8 cellular contexts compared by ENCODE assay signal in the genomic region with DNA sequence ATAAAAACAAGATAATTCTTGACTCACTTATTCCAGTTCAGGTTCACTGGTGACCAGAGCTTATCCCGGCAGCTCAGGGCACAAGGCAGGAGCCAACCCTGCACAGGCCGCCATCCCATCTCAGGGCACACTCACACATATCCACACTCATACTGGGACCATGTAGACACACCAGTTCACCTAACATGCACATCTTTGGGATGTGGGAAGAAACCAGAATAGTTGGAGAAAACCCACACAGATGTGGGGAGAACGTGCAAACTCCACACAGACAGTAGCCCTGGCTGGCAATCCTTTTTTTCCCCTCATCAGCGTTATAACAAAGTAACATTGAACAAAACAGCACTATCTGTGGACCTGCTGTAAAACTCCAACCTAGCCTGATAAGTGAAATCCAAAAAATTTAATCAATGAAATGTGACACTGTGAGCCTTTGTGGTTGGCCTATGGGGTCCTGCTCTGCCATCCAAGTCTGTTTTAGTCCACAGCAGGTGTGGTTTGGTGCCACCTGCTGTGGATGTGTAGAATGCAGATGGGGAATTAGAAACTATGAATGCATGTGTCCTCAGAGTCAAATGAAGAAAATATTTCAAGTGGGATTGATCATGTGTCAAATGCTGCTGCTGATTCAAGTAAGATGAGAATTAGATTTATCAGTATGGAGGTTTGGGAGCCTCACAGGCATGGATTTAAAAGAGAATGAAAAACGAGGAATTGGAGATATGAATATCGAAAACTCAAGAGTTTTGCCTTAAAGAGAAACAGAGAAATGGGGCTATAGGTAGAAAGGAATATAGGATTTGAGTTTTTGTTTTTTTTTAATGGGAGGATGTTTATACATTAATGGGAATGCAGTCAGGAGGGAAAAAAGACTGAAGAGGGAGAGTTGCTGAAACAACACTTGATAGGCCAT.
DNase-seq lines count a peak whose midpoint lies in the region; ATAC-seq and TF ChIP-seq lines count a peak whose summit lies in the region.

No MANE protein-coding gene starts in this region.

- DNase-seq in EH (ENCODE audit: low read depth), result peak; percentile 52
- peak; percentile 4 for DNase-seq in KG1 (lab: John Stamatoyannopoulos, UW)
- DNase-seq in astrocyte of the cerebellum (ENCODE audit: low read depth), result peak; percentile 31
- peak; percentile 67 for DNase-seq in iPS-NIHi11 (ENCODE audit: low spot score)
- DNase-seq in stimulated activated CD4-positive, alpha-beta T cell treated with anti-CD3 and anti-CD28 coated beads, Interleukin-2, amount 100 ng/mL, for 4 hours (ENCODE audit: low read depth), result peak; percentile 9

- in situ Hi-C loops in astrocyte of the cerebellum (cut with HindIII; ENCODE audit: low sequenced_read_pairs), result no loop called here

- TF ChIP-seq CTCF in astrocyte of the cerebellum (IDR thresholded peaks at IDR 0.05; ENCODE audit: low read depth, low read length, missing control alignments), result peak; percentile 84

- ATAC-seq in GM19468 (IDR thresholded peaks at IDR 0.05; ENCODE audit: extremely low read depth, unreplicated experiment) (peak; percentile 42), SK-N-SH treated with all-trans-retinoic acid at 6 μM for 48 hours (peak; percentile 85), GM21786 (IDR thresholded peaks at IDR 0.05; ENCODE audit: unreplicated experiment) (no peak)

- H3K4me3 ChIP-seq in astrocyte of the cerebellum (ENCODE audit: low read depth, low read length), result no peak overlapping the region

TF ChIP-seq in SK-N-SH treated with all-trans-retinoic acid at 6 μM for 48 hours, 23 proteins besides CTCF, POLR2A, EP300 and RAD21:
- no peak for TF ChIP-seq ESRRG (CRISPR knock-in tag; IDR thresholded peaks at IDR 0.05)
- no peak for TF ChIP-seq TOX (CRISPR knock-in tag; IDR thresholded peaks at IDR 0.05; ENCODE audit: borderline replicate concordance)
- no peak for TF ChIP-seq ZNF565 (CRISPR knock-in tag; conservative IDR thresholded peaks at IDR 0.05; ENCODE audit: low read depth)
- TF ChIP-seq, protein P1, sequence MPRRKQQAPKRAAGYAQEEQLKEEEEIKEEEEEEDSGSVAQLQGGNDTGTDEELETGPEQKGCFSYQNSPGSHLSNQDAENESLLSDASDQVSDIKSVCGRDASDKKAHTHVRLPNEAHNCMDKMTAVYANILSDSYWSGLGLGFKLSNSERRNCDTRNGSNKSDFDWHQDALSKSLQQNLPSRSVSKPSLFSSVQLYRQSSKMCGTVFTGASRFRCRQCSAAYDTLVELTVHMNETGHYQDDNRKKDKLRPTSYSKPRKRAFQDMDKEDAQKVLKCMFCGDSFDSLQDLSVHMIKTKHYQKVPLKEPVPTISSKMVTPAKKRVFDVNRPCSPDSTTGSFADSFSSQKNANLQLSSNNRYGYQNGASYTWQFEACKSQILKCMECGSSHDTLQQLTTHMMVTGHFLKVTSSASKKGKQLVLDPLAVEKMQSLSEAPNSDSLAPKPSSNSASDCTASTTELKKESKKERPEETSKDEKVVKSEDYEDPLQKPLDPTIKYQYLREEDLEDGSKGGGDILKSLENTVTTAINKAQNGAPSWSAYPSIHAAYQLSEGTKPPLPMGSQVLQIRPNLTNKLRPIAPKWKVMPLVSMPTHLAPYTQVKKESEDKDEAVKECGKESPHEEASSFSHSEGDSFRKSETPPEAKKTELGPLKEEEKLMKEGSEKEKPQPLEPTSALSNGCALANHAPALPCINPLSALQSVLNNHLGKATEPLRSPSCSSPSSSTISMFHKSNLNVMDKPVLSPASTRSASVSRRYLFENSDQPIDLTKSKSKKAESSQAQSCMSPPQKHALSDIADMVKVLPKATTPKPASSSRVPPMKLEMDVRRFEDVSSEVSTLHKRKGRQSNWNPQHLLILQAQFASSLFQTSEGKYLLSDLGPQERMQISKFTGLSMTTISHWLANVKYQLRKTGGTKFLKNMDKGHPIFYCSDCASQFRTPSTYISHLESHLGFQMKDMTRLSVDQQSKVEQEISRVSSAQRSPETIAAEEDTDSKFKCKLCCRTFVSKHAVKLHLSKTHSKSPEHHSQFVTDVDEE (CRISPR knock-in tag; IDR thresholded peaks at IDR 0.05), result no peak
- TF ChIP-seq OSR1 (CRISPR knock-in tag; IDR thresholded peaks at IDR 0.05), result no peak
- TF ChIP-seq, protein P2, sequence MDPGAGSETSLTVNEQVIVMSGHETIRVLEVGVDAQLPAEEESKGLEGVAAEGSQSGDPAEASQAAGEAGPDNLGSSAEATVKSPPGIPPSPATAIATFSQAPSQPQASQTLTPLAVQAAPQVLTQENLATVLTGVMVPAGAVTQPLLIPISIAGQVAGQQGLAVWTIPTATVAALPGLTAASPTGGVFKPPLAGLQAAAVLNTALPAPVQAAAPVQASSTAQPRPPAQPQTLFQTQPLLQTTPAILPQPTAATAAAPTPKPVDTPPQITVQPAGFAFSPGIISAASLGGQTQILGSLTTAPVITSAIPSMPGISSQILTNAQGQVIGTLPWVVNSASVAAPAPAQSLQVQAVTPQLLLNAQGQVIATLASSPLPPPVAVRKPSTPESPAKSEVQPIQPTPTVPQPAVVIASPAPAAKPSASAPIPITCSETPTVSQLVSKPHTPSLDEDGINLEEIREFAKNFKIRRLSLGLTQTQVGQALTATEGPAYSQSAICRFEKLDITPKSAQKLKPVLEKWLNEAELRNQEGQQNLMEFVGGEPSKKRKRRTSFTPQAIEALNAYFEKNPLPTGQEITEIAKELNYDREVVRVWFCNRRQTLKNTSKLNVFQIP (CRISPR knock-in tag; IDR thresholded peaks at IDR 0.05; ENCODE audit: borderline replicate concordance, low read depth), result no peak
- TF ChIP-seq ZNF8 (CRISPR knock-in tag; IDR thresholded peaks at IDR 0.05), result no peak
- TF ChIP-seq ZFP30 (CRISPR knock-in tag; IDR thresholded peaks at IDR 0.05), result no peak

Comparison
In these comparisons a context has a peak if more than half of its experiments do, and no peak if none do; other contexts are left out.
1. DNase-seq: peak in every context shown above with its lines; median percentile 67 in iPS-NIHi11; 52 in EH; 31 in astrocyte of the cerebellum; 9 in stimulated activated CD4-positive, alpha-beta T cell treated with anti-CD3 and anti-CD28 coated beads, Interleukin-2, amount 100 ng/mL, for 4 hours; 4 in KG1.